Comparison of ENCODE assay signal across 8 cellular contexts in genomic region chr18:67515987-67516431, GRCh38. TPM values are rescaled to one million over a fixed set of nuclear protein-coding genes. Genes with fewer than 3 reads are reported as not detected.
A peak's percentile ranks its signal among the peaks of the same experiment; 100 is the strongest.
DNase-seq lines count a peak whose midpoint lies in the region; ATAC-seq, FAIRE-seq and TF ChIP-seq lines count a peak whose summit lies in the region.

No MANE protein-coding gene starts in this region.

- no peak for TF ChIP-seq POLR2A in GM12892 (IDR thresholded peaks at IDR 0.05; ENCODE audit: low read depth, low read length)

- peaks cover 6 to 13% (median 8%) of the 10 kb centered on the region in 3 donors for H3K4me1 ChIP-seq in skeletal muscle tissue (ENCODE audit: control insufficient read depth in 3 of 3, insufficient read depth in 3 of 3, low read length in 3 of 3)

- peak overlapping the region; percentile 65 for H3K27ac ChIP-seq in skeletal muscle tissue (ENCODE audit: low read depth, low read length)

- H3K4me3 ChIP-seq in WI38 (ENCODE audit: low read depth, low read length), result peak overlapping the region; percentile 94
- peak overlapping the region; percentile 90 to 97 for H3K4me3 ChIP-seq in cardiac fibroblast (replicated peaks in 1 of 2; ENCODE audit: low read depth in 2 of 2, low read length in 2 of 2)
- peak overlapping the region; percentile 79 to 87 (median 85) for H3K4me3 ChIP-seq in skeletal muscle tissue (ENCODE audit: low read length in 3 of 3)

- ATAC-seq in HG02852 (IDR thresholded peaks at IDR 0.05; ENCODE audit: unreplicated experiment), result peak; percentile 32
- ATAC-seq in GM21367 (IDR thresholded peaks at IDR 0.05; ENCODE audit: unreplicated experiment), result no peak

- no peaks in the 10 kb centered on the region for H3K9me3 ChIP-seq in skeletal muscle tissue (ENCODE audit: control insufficient read depth in 3 of 3, low read length in 3 of 3)

- H3K36me3 ChIP-seq in skeletal muscle tissue (ENCODE audit: control insufficient read depth in 3 of 3, insufficient read depth in 3 of 3, low read length in 3 of 3), result peaks cover 0 to 3% (median 0%) of the 10 kb centered on the region in 3 donors

- TF ChIP-seq CTCF in WI38 (IDR thresholded peaks at IDR 0.05; ENCODE audit: low read depth, low read length) (peak; percentile 61), cardiac fibroblast (IDR thresholded peaks at IDR 0.05; ENCODE audit: low read depth, low read length) (peak; percentile 70)

- peak overlapping the region; percentile 76 to 82 (median 79) for H3K9ac ChIP-seq in skeletal muscle tissue (ENCODE audit: low read depth in 1 of 3, low read length in 3 of 3)

- peak; percentile 25 for DNase-seq in GM12892 (ENCODE audit: insufficient read length)
- DNase-seq in NCI-H146 treated with DMSO at 0.1 percent for 48 hours (lab: John Stamatoyannopoulos, UW; ENCODE audit: unreplicated experiment), result peak; percentile 93
- DNase-seq in cardiac fibroblast (ENCODE audit: low read depth in 2 of 2), result peak; percentile 90 to 92
- DNase-seq in iPS-NIHi11 (ENCODE audit: low spot score), result peak; percentile 88

- no peak for FAIRE-seq in GM12892 (lab: Jason Lieb, UNC)

- no peaks in the 10 kb centered on the region for H3K27me3 ChIP-seq in skeletal muscle tissue (ENCODE audit: control insufficient read depth in 3 of 3, insufficient read depth in 3 of 3, low read length in 3 of 3)

RNA-seq across cellular contexts. Expression of gene DSEL, which starts 0.5 kb away (rescaled TPM):
- not detected for polyA plus RNA-seq in GM12892 (2012; ENCODE audit: missing spikeins)
- 15.7 TPM for total RNA-seq in skeletal muscle tissue

Comparison
In these comparisons a context has a peak if more than half of its experiments do, and no peak if none do; other contexts are left out.
1. DNase-seq: peak in every context shown above with its lines; median percentile 93 in NCI-H146 treated with DMSO at 0.1 percent for 48 hours; 91 in cardiac fibroblast; 88 in iPS-NIHi11; 25 in GM12892.